ENCODE assay signal across 10 cellular contexts in the genomic region with DNA sequence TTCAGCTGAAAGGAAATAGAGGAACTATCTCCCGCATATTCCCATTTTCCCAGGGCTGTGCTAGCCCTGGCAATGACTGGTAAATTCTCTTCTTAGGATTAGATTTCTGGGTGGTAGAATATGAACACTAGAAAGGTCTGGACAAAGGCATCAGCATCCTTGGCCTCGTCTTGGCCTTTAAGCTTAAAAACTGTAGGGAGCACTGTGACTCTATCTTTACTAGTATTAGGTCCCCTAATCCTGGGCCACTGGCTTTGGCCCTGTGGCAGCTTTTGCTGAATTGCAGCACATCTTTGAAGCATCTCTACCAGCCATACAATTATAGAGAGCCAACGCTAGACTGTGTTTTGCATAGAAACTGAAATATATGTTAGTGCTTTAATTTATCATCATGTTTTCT. TPM values are rescaled to one million over a fixed set of nuclear protein-coding genes. Genes with fewer than 3 reads are reported as not detected.
DNase-seq lines count a peak whose midpoint lies in the region; ATAC-seq and TF ChIP-seq lines count a peak whose summit lies in the region.
"Had no signal": no experiment of that assay in that cellular context is flagged by ENCODE, and none has a peak within 500 bp of the region (broad histone marks: within the 10 kb centered on the region; RNA-seq: fewer than 3 reads in every experiment).

No MANE protein-coding gene starts in this region.

- H3K36me3 ChIP-seq in DOHH2 (ENCODE audit: control insufficient read depth, low read length) (no peaks in the 10 kb centered on the region), Panc1 (ENCODE audit: control insufficient read depth, insufficient read depth, low read length) (no peaks in the 10 kb centered on the region)

- DNase-seq in Panc1 (ENCODE audit: low read depth, low spot score) (no peak), fibroblast of mammary gland (ENCODE audit: low read depth) (peak; percentile 7), DMS114 treated with DMSO at 0.1 percent for 48 hours (lab: John Stamatoyannopoulos, UW; ENCODE audit: unreplicated experiment) (no peak), NCI-H526 treated with DMSO at 0.1 percent for 48 hours (lab: John Stamatoyannopoulos, UW) (no peak), glomerular visceral epithelial cell (ENCODE audit: extremely low spot score) (no peak)
- DNase-seq: SW 1271 had no signal

- intact Hi-C loops in Panc1 (cut with micrococcal nuclease; ENCODE audit: unreplicated experiment) = no loop called here

- no peaks in the 10 kb centered on the region for H3K79me2 ChIP-seq in DOHH2 (ENCODE audit: control insufficient read depth, low read length)

- CTCF ChIA-PET in Panc1 (lab: Charles Lee) = no interaction called here

- H4K20me1 ChIP-seq in DOHH2 (ENCODE audit: control insufficient read depth, insufficient read depth, low read depth, low read length) = no peaks in the 10 kb centered on the region

- H3K9me2 ChIP-seq in DOHH2 (replicated peaks; ENCODE audit: control insufficient read depth, low read length) = no peaks in the 10 kb centered on the region

- H3K4me3 ChIP-seq in DOHH2 (ENCODE audit: low read length) (no peak overlapping the region), Panc1 (ENCODE audit: low read depth in 2 of 2, low read length in 2 of 2) (no peak overlapping the region), fibroblast of mammary gland (ENCODE audit: control insufficient read depth, low read depth, low read length) (no peak overlapping the region)

- no TSS peak for BruUV-seq in Panc1 (replicated peaks; lab: Mats Ljungman, UMichigan)

- no peak overlapping the region for H3K27ac ChIP-seq in DOHH2 (ENCODE audit: low read depth, low read length)
- no peak overlapping the region for H3K27ac ChIP-seq in Panc1 (ENCODE audit: low read length)

- POLR2A ChIA-PET in Panc1 (lab: Charles Lee) = no interaction called here

- 0 out of 2 replicates have a peak, but pooled peaks cover 3% of the 10 kb centered on the region for H3F3A ChIP-seq in DOHH2 (ENCODE audit: control insufficient read depth, insufficient read depth)

- in situ Hi-C loops in Panc1 (cut with HindIII; ENCODE audit: low pct_unique_long_range_greater_than_20kb, low sequenced_read_pairs) = no loop called here

- ATAC-seq in GM19351 (IDR thresholded peaks at IDR 0.05; ENCODE audit: unreplicated experiment) (peak; percentile 74), Panc1 (peak; percentile 65), HG02571 (IDR thresholded peaks at IDR 0.05; ENCODE audit: unreplicated experiment) (no peak)

- H3K4me1 ChIP-seq in DOHH2 (ENCODE audit: control insufficient read depth, low read length) (no peaks in the 10 kb centered on the region), Panc1 (ENCODE audit: control insufficient read depth, insufficient read depth, low read length) (no peaks in the 10 kb centered on the region)

- H3K9me3 ChIP-seq in DOHH2 (ENCODE audit: control insufficient read depth, insufficient read depth, low read length) (no peaks in the 10 kb centered on the region), Panc1 (ENCODE audit: control insufficient read depth, insufficient read depth, low read depth, low read length) (no peaks in the 10 kb centered on the region)

- H3K27me3 ChIP-seq in DOHH2 (ENCODE audit: control insufficient read depth, low read length) (peaks cover 43% of the 10 kb centered on the region), Panc1 (ENCODE audit: control insufficient read depth, insufficient read depth, low read length) (no peaks in the 10 kb centered on the region)

- TF ChIP-seq CTCF in DOHH2 (IDR thresholded peaks at IDR 0.05; ENCODE audit: low read depth, low read length, poor library complexity, severe bottlenecking) (peak; percentile 15), Panc1 (IDR thresholded peaks at IDR 0.05) (peak; percentile 23; the same call in 1 of the 2 replicates), fibroblast of mammary gland (conservative IDR thresholded peaks at IDR 0.05; ENCODE audit: control insufficient read depth, insufficient read depth, low read depth, low read length) (no peak)

- H3K4me2 ChIP-seq in DOHH2 (ENCODE audit: low read length) = no peak overlapping the region

RNA-seq across cellular contexts. Expression of a gene that starts 41.5 kb away (rescaled TPM):
- total RNA-seq in Panc1 (2021; ENCODE audit: unreplicated experiment) = not detected
- not detected for polyA plus RNA-seq in Panc1 (2012; ENCODE audit: insufficient read length)
- total RNA-seq: glomerular endothelial cell had no signal

RNA-seq across cellular contexts. Expression of a gene that starts 56.9 kb away (rescaled TPM):
- total RNA-seq in Panc1 (2021; ENCODE audit: unreplicated experiment) = 35.6 TPM
- polyA plus RNA-seq in Panc1 (2012; ENCODE audit: insufficient read length) = 28.6 TPM
